ENCODE assay signal across 30 cellular contexts in genomic region chr5:126542441-126542840, GRCh38. TPM values are rescaled to one million over a fixed set of nuclear protein-coding genes. Genes with fewer than 3 reads are reported as not detected.
A peak's percentile ranks its signal among the peaks of the same experiment; 100 is the strongest.
DNase-seq lines count a peak whose midpoint lies in the region; ATAC-seq, FAIRE-seq and TF ChIP-seq lines count a peak whose summit lies in the region.
"Had no signal": no experiment of that assay in that cellular context is flagged by ENCODE, and none has a peak within 500 bp of the region (broad histone marks: within the 10 kb centered on the region; RNA-seq: fewer than 3 reads in every experiment).

No MANE protein-coding gene starts in this region.

- H3K4me3 ChIP-seq in OCI-LY7 (ENCODE audit: low read depth, low read length, poor library complexity, severe bottlenecking) (no peak overlapping the region), osteoblast (ENCODE audit: insufficient read depth, low read length) (no peak overlapping the region)
- H3K4me3 ChIP-seq: ascending aorta; BLaER1 treated with 17β-estradiol and CSF1 and Interleukin-3, amounts not matched to agents 10 nM and 100 nM; dorsolateral prefrontal cortex; left lung; suprapubic skin had no signal

- H4K20me1 ChIP-seq in OCI-LY7 (ENCODE audit: insufficient read depth, low read length) (no peaks in the 10 kb centered on the region), osteoblast (ENCODE audit: insufficient read depth, low read length) (no peaks in the 10 kb centered on the region)
- H4K20me1 ChIP-seq: BLaER1 treated with 17β-estradiol and CSF1 and Interleukin-3, amounts not matched to agents 10 nM and 100 nM had no signal

- POLR2A ChIA-PET in OCI-LY7 (lab: Charles Lee) (interaction anchor here (0.6 to 2.0 kb wide), 5 partner anchors 8 to 1094 kb away, joined by 3 to 9 read pairs (median 3); no protein-coding TSS in a partner anchor), GM10248 (lab: Yijun Ruan, JAX) (no interaction called here)

- CTCF ChIA-PET in OCI-LY7 (lab: Charles Lee; ENCODE audit: unreplicated experiment), result no interaction called here
- CTCF ChIA-PET in GM10248 (lab: Yijun Ruan, JAX), result interaction anchor here (1.1 to 14.5 kb wide), 9 partner anchors 8 to 269 kb away, joined by 3 to 220 read pairs (median 4); no protein-coding TSS in a partner anchor

- H3K4me2 ChIP-seq in OCI-LY7 (ENCODE audit: low read length) (peak overlapping the region; percentile 9; the same call in 1 of the 2 replicates), osteoblast (ENCODE audit: insufficient read depth, low read length) (no peak overlapping the region)
- H3K4me2 ChIP-seq: BLaER1 treated with 17β-estradiol and CSF1 and Interleukin-3, amounts not matched to agents 10 nM and 100 nM had no signal

- peaks cover 21% of the 10 kb centered on the region for H3K4me1 ChIP-seq in OCI-LY7 (ENCODE audit: insufficient read depth, low read length, poor library complexity, severe bottlenecking)
- H3K4me1 ChIP-seq in osteoblast (ENCODE audit: insufficient read depth, low read length), result peaks cover 9% of the 10 kb centered on the region

- BruUV-seq in OCI-LY7 (replicated peaks; lab: Mats Ljungman, UMichigan), result no TSS peak

- no peak overlapping the region for H3K27ac ChIP-seq in OCI-LY7 (ENCODE audit: low read depth, low read length, poor library complexity, severe bottlenecking)
- H3K27ac ChIP-seq in osteoblast (ENCODE audit: low read depth, low read length), result no peak overlapping the region
- H3K27ac ChIP-seq: ascending aorta; BLaER1 treated with 17β-estradiol and CSF1 and Interleukin-3, amounts not matched to agents 10 nM and 100 nM; left lung; suprapubic skin had no signal

- H3K79me2 ChIP-seq in OCI-LY7 (ENCODE audit: insufficient read depth, low read depth, low read length), result no peaks in the 10 kb centered on the region
- no peaks in the 10 kb centered on the region for H3K79me2 ChIP-seq in osteoblast (ENCODE audit: insufficient read depth, low read length)

- ATAC-seq in GM21723 (IDR thresholded peaks at IDR 0.05; ENCODE audit: unreplicated experiment) (peak; percentile 44), GM21390 (IDR thresholded peaks at IDR 0.05; ENCODE audit: unreplicated experiment) (no peak)
- ATAC-seq: activated CD4-positive, CD25-positive, alpha-beta regulatory T cell treated with anti-CD3 and anti-CD28 coated beads, Interleukin-2, amount 50 U/mL, for 24 hours; left lung; stimulated activated effector memory CD8-positive, alpha-beta T cell treated with anti-CD3 and anti-CD28 coated beads, Interleukin-12 subunit alpha, Interleukin-12 subunit beta, amount 100 ng/mL, for 72 hours had no signal

- TF ChIP-seq CTCF in OCI-LY7 (conservative IDR thresholded peaks at IDR 0.05; ENCODE audit: low read length), result no peak
- TF ChIP-seq CTCF in osteoblast (IDR thresholded peaks at IDR 0.05; ENCODE audit: extremely low read depth, low read depth, low read length), result no peak
- TF ChIP-seq CTCF in GM10248 (IDR thresholded peaks at IDR 0.05; ENCODE audit: control extremely low read depth, extremely low read depth, low read depth, missing control alignments), result no peak

- no peaks in the 10 kb centered on the region for H3K9me2 ChIP-seq in OCI-LY7 (ENCODE audit: insufficient read depth, low read length)

- peak overlapping the region; percentile 8; the same call in 1 of the 2 replicates for H2AFZ ChIP-seq in OCI-LY7 (ENCODE audit: low read length)
- no peak overlapping the region for H2AFZ ChIP-seq in osteoblast (ENCODE audit: low read length)

- H3K9me3 ChIP-seq in OCI-LY7 (ENCODE audit: low read length) (no peaks in the 10 kb centered on the region), osteoblast (ENCODE audit: low read depth, low read length) (no peaks in the 10 kb centered on the region)
- H3K9me3 ChIP-seq: ascending aorta; BLaER1 treated with 17β-estradiol and CSF1 and Interleukin-3, amounts not matched to agents 10 nM and 100 nM; Caco-2; left lung; suprapubic skin had no signal

- intact Hi-C loops in OCI-LY7 (cut with micrococcal nuclease; ENCODE audit: unreplicated experiment), result loop anchor here (10.0 kb wide), 1 partner anchor 952 kb away; no protein-coding TSS in a partner anchor

- no peaks in the 10 kb centered on the region for H3K27me3 ChIP-seq in osteoblast (ENCODE audit: insufficient read depth, low read length)
- H3K27me3 ChIP-seq: ascending aorta; BLaER1 treated with 17β-estradiol and CSF1 and Interleukin-3, amounts not matched to agents 10 nM and 100 nM; dorsolateral prefrontal cortex; left lung; suprapubic skin had no signal

- no peak for DNase-seq in GM18507 (ENCODE audit: extremely low spot score, insufficient read length, low read depth)
- peak; percentile 6 for DNase-seq in KBM-7
- no peak for DNase-seq in OCI-LY7 (ENCODE audit: low spot score)
- DNase-seq in osteoblast (ENCODE audit: insufficient read length, low spot score, missing footprints), result no peak
- no peak for DNase-seq in 8988T
- DNase-seq in GM10248 (ENCODE audit: extremely low spot score), result no peak
- DNase-seq: activated CD4-positive, alpha-beta memory T cell treated with anti-CD3 and anti-CD28 coated beads, Interleukin-2, amount 10 ng/mL, durations not matched to agents 7 days and 5 days; activated naive CD8-positive, alpha-beta T cell treated with anti-CD3 and anti-CD28 coated beads for 36 hours; Caco-2; caudate nucleus; dorsolateral prefrontal cortex; KG1; left lung; naive B cell; NCI-H1105; NCI-H1930; NCI-H2227 treated with DMSO at 0.1 percent for 48 hours; NCI-H774; retina; SHP77 treated with DMSO at 0.1 percent for 48 hours; stimulated activated CD4-positive, alpha-beta T cell treated with anti-CD3 and anti-CD28 coated beads, Interleukin-2, amount 100 ng/mL, for 48 hours had no signal

- H3K36me3 ChIP-seq in OCI-LY7 (ENCODE audit: insufficient read depth, low read length) (no peaks in the 10 kb centered on the region), osteoblast (ENCODE audit: insufficient read depth, low read length) (peaks cover 9% of the 10 kb centered on the region)

- in situ Hi-C loops in KBM-7 (cut with MboI; ENCODE audit: low pct_unique_long_range_greater_than_20kb, low sequenced_read_pairs), result loop anchor here (25.0 kb wide), 1 partner anchor 205 kb away; no protein-coding TSS in a partner anchor

- FAIRE-seq in GM18507 (lab: Jason Lieb, UNC), result peak; percentile 49
- FAIRE-seq: GM12892, H54 had no signal

RNA-seq across cellular contexts. Expression of gene ALDH7A1, which starts 52.6 kb away (rescaled TPM):
- not detected in 2 replicates for total RNA-seq in OCI-LY7 (2014; rRNA removed; shearing (Covaris generic))
- total RNA-seq in OCI-LY7 (2022) (not detected in 2 replicates), osteoblast (39.1 and 50.4 TPM in 2 replicates)

RNA-seq across cellular contexts. Expression of gene PHAX, which starts 58.3 kb away (rescaled TPM):
- total RNA-seq in OCI-LY7 (2014; rRNA removed; shearing (Covaris generic)), result 73.8 and 89.7 TPM in 2 replicates
- total RNA-seq in OCI-LY7 (2022) (113 and 128 TPM in 2 replicates), osteoblast (55.4 and 61.9 TPM in 2 replicates)

Comparison
In these comparisons a context has a peak if more than half of its experiments do, and no peak if none do; other contexts are left out.
1. RNA of gene ALDH7A1, which starts 52.6 kb away (total RNA-seq): 39.1 to 50.4 TPM in osteoblast; not detected in OCI-LY7; every median in the first group is over 10 times any median in the second.